Comparison of ENCODE assay signal across 8 cellular contexts in genomic region chr12:111598637-111599458, GRCh38. TPM values are rescaled to one million over a fixed set of nuclear protein-coding genes. Genes with fewer than 3 reads are reported as not detected.
DNase-seq lines count a peak whose midpoint lies in the region; ATAC-seq, FAIRE-seq and TF ChIP-seq lines count a peak whose summit lies in the region.

TSS of gene ATXN2 (minus strand) at chr12:111599315. CDS start at chr12:111599034, 281 bp downstream.

- ATAC-seq in GM21737 (IDR thresholded peaks at IDR 0.05; ENCODE audit: unreplicated experiment): peak; percentile 36
- ATAC-seq in K562: peak; percentile 12
- peak; percentile 79 to 85 for ATAC-seq in gastrocnemius medialis

- no TSS peak for BruUV-seq in K562 (replicated peaks; lab: Mats Ljungman, UMichigan)

- H3K4me1 ChIP-seq in K562 (replicated peaks in 1 of 2; ENCODE audit: control insufficient read depth in 2 of 2, insufficient read depth in 2 of 2, low read length in 2 of 2) (peaks cover 0 to 30% of the 10 kb centered on the region in 2 experiments; a peak in 4 of 5 replicates), gastrocnemius medialis (peaks cover 42% of the 10 kb centered on the region in 2 donors)

- in situ Hi-C loops in K562 (cut with MboI): no loop called here
- in situ Hi-C loops in gastrocnemius medialis (cut with MboI; ENCODE audit: low sequenced_read_pairs in 4 of 4): no loop called here

- DNase-seq in Daoy (ENCODE audit: low read depth): peak; percentile 79
- DNase-seq in K562 (ENCODE audit: extremely low read depth in 1 of 4, low spot score in 3 of 4): peak; percentile 81 to 94 (median 89)
- peak; percentile 40 to 53 for DNase-seq in gastrocnemius medialis
- DNase-seq in amniotic stem cell (lab: John Stamatoyannopoulos, UW): no peak

- peak within 1 kb of the TSS; percentile 85 for H3K4me3 Mint-ChIP-seq in T-helper 1 cell treated with Interleukin-12 subunit alpha and Interleukin-12 subunit beta and Interleukin-4 antibody, amounts not matched to agents 30 μg/mL and 1 μg/mL, for 36 hours

- H3K9me1 ChIP-seq in K562 (ENCODE audit: control insufficient read depth, insufficient read depth, low read length): no peaks in the 10 kb centered on the region

- TF ChIP-seq POLR2A in K562 (conservative IDR thresholded peaks at IDR 0.05) (no peak), gastrocnemius medialis (IDR thresholded peaks at IDR 0.05) (no peak)

- H4K20me1 ChIP-seq in K562 (replicated peaks; ENCODE audit: control insufficient read depth, insufficient read depth, low read length): peaks cover 30% of the 10 kb centered on the region

- peaks cover 22% of the 10 kb centered on the region for H3K4me1 Mint-ChIP-seq in T-helper 1 cell treated with Interleukin-12 subunit alpha and Interleukin-12 subunit beta and Interleukin-4 antibody, amounts not matched to agents 30 μg/mL and 1 μg/mL, for 36 hours (ENCODE audit: low read depth)

- peak within 1 kb of the TSS; percentile 86 to 98 for H3K9ac ChIP-seq in K562 (ENCODE audit: insufficient read depth in 1 of 2, low read depth in 2 of 2, low read length in 2 of 2)

- WGBS in K562 (ENCODE audit: insufficient coverage, low coverage, missing lambda C conversion rate): 1% methylated on average over 58 of the region's 120 CpGs

- H3K4me3 ChIP-seq in K562 (peak within 1 kb of the TSS; percentile 96), iPS-11a (ENCODE audit: low read depth, low read length) (peak within 1 kb of the TSS; percentile 85), gastrocnemius medialis (peak within 1 kb of the TSS; percentile 76 to 91 (median 82))

- H3K27ac ChIP-seq in KOPT-K1 (ENCODE audit: low read depth, low read length, poor library complexity, severe bottlenecking) (peak within 1 kb of the TSS; percentile 94), K562 (ENCODE audit: extremely low read depth, low read depth, low read length) (peak within 1 kb of the TSS; percentile 99), gastrocnemius medialis (peak within 1 kb of the TSS; percentile 92 to 98 (median 95))

- no peaks in the 10 kb centered on the region for H3K9me3 Mint-ChIP-seq in T-helper 1 cell treated with Interleukin-12 subunit alpha and Interleukin-12 subunit beta and Interleukin-4 antibody, amounts not matched to agents 30 μg/mL and 1 μg/mL, for 36 hours

- FAIRE-seq in K562 (lab: Jason Lieb, UNC): no peak

- intact Hi-C loops in K562 (cut with micrococcal nuclease) (loop anchor here (1.0 to 5.0 kb wide), 2 partner anchors 37 to 192 kb away; partner anchors contain the start of gene SH2B3), gastrocnemius medialis (cut with DNase I; ENCODE audit: low total_unique reads) (loop anchor here (1.0 to 5.0 kb wide), 2 partner anchors 88 to 230 kb away; partner anchors contain the start of genes ACAD10, BRAP and PHETA1)

- H3K9me3 ChIP-seq in KOPT-K1 (ENCODE audit: insufficient read depth, low read length, poor library complexity, severe bottlenecking): no peaks in the 10 kb centered on the region
- no peaks in the 10 kb centered on the region for H3K9me3 ChIP-seq in K562 (replicated peaks; ENCODE audit: control insufficient read depth, insufficient read depth, low read depth, low read length)
- H3K9me3 ChIP-seq in gastrocnemius medialis: no peaks in the 10 kb centered on the region

- peaks cover 3% of the 10 kb centered on the region for H3K36me3 Mint-ChIP-seq in T-helper 1 cell treated with Interleukin-12 subunit alpha and Interleukin-12 subunit beta and Interleukin-4 antibody, amounts not matched to agents 30 μg/mL and 1 μg/mL, for 36 hours (ENCODE audit: low read depth)

- H3K27ac Mint-ChIP-seq in T-helper 1 cell treated with Interleukin-12 subunit alpha and Interleukin-12 subunit beta and Interleukin-4 antibody, amounts not matched to agents 30 μg/mL and 1 μg/mL, for 36 hours: peak within 1 kb of the TSS; percentile 78

- no peak for TF ChIP-seq EP300 in K562 (IDR thresholded peaks at IDR 0.05; ENCODE audit: low read length)

- peaks cover 3% of the 10 kb centered on the region; the same call in 1 of the 2 replicates for H3K36me3 ChIP-seq in KOPT-K1 (ENCODE audit: insufficient read depth, low read length)
- H3K36me3 ChIP-seq in K562 (ENCODE audit: control insufficient read depth, insufficient read depth, low read length): peaks cover 12% of the 10 kb centered on the region; the same call in 1 of the 3 replicates
- H3K36me3 ChIP-seq in gastrocnemius medialis: no peaks in the 10 kb centered on the region

- TF ChIP-seq RAD21 in K562 (CRISPR knock-in tag; conservative IDR thresholded peaks at IDR 0.05 in 1 of 2, IDR thresholded peaks at IDR 0.05 in 1 of 2): no peak

- POLR2A ChIA-PET in K562 (lab: Yijun Ruan, JAX): interaction anchor here (0.6 to 0.7 kb wide), 3 partner anchors 36 to 102 kb away, joined by 3 to 4 read pairs (median 4); no protein-coding TSS in a partner anchor

- no peaks in the 10 kb centered on the region for H3K27me3 Mint-ChIP-seq in T-helper 1 cell treated with Interleukin-12 subunit alpha and Interleukin-12 subunit beta and Interleukin-4 antibody, amounts not matched to agents 30 μg/mL and 1 μg/mL, for 36 hours (ENCODE audit: low read depth)

- H3K4me2 ChIP-seq in K562 (ENCODE audit: insufficient read depth, low read length): peak within 1 kb of the TSS; percentile 96

- peaks cover 64% of the 10 kb centered on the region for H3K79me2 ChIP-seq in K562 (ENCODE audit: control insufficient read depth, insufficient read depth, low read length)

- no peak for TF ChIP-seq CTCF in K562 (IDR thresholded peaks at IDR 0.05 in 2 of 3, conservative IDR thresholded peaks at IDR 0.05 in 1 of 3; ENCODE audit: insufficient read depth in 2 of 3, low read depth in 1 of 3, low read length in 3 of 3)
- TF ChIP-seq CTCF in gastrocnemius medialis (IDR thresholded peaks at IDR 0.05 in 4 of 5, conservative IDR thresholded peaks at IDR 0.05 in 1 of 5): no peak

- H3K27me3 ChIP-seq in K562 (ENCODE audit: control insufficient read depth in 2 of 2, insufficient read depth in 2 of 2, low read length in 2 of 2) (no peaks in the 10 kb centered on the region), gastrocnemius medialis (no peaks in the 10 kb centered on the region)

- peak within 1 kb of the TSS; percentile 91 for H2AFZ ChIP-seq in K562 (ENCODE audit: low read depth, low read length)

- CTCF ChIA-PET in K562 (lab: Yijun Ruan, JAX; ENCODE audit: low intra/inter-chr PET ratio): no interaction called here

TF ChIP-seq in K562, 482 proteins besides CTCF, POLR2A, EP300 and RAD21 (continues in another document):
- TF ChIP-seq BHLHE40 (IDR thresholded peaks at IDR 0.05; ENCODE audit: low read length): no peak
- TF ChIP-seq EZH2 (IDR thresholded peaks at IDR 0.05; ENCODE audit: borderline replicate concordance, low read depth, low read length): no peak
- TF ChIP-seq U2AF1 (optimal IDR thresholded peaks at IDR 0.05; ENCODE audit: low read depth, low read length): peak; percentile 15
- no peak for TF ChIP-seq RUNX1 (IDR thresholded peaks at IDR 0.05; ENCODE audit: low read depth)
- peak; percentile 94; the same call in 1 of the 2 replicates for TF ChIP-seq ZNF395 (CRISPR knock-in tag; IDR thresholded peaks at IDR 0.05)
- peak; percentile 8; the same call in 1 of the 2 replicates for TF ChIP-seq FOXP1 (CRISPR knock-in tag; IDR thresholded peaks at IDR 0.05)
- no peak for TF ChIP-seq SRSF1 (IDR thresholded peaks at IDR 0.05; ENCODE audit: low read depth, low read length)
- no peak for TF ChIP-seq GTF2A2 (tag; IDR thresholded peaks at IDR 0.05)
- no peak for TF ChIP-seq MIER1 (IDR thresholded peaks at IDR 0.05; ENCODE audit: low read depth)
- TF ChIP-seq RBBP5 (IDR thresholded peaks at IDR 0.05; ENCODE audit: borderline replicate concordance, insufficient read depth, low read length, poor library complexity, severe bottlenecking): peak; percentile 12
- TF ChIP-seq ZNF778 (CRISPR knock-in tag; IDR thresholded peaks at IDR 0.05): no peak
- TF ChIP-seq HNRNPLL (IDR thresholded peaks at IDR 0.05; ENCODE audit: low read depth, low read length, poor library complexity, severe bottlenecking): no peak
- peak; percentile 14; the same call in 1 of the 2 replicates for TF ChIP-seq RB1 (IDR thresholded peaks at IDR 0.05; ENCODE audit: low read depth)
- TF ChIP-seq HMGN3 (IDR thresholded peaks at IDR 0.05; ENCODE audit: borderline replicate concordance, extremely low read depth, insufficient read length, low read depth, low read length): peak; percentile 41
- no peak for TF ChIP-seq RBFOX2 (IDR thresholded peaks at IDR 0.05; ENCODE audit: low read depth, low read length)

RNA-seq across cellular contexts. Expression of gene ATXN2, which starts in this region (rescaled TPM):
- 10.1 and 14.7 TPM in 2 replicates for total RNA-seq in Daoy (2014; rRNA removed; shearing (Covaris generic))
- total RNA-seq in K562 (2011; cell fraction: chromatin; rRNA removed; ENCODE audit: low replicate concordance): 189 and 381 TPM in 2 replicates
- 126 and 146 TPM in 2 replicates for total RNA-seq in K562 (2011; cell fraction: nucleolus; rRNA removed)
- 208 and 329 TPM in 2 replicates for total RNA-seq in K562 (2011; cell fraction: nucleoplasm; rRNA removed)
- total RNA-seq in K562 (2014; rRNA removed) (16.8 and 20.6 TPM in 2 replicates), K562 (2014; rRNA removed; fragmentation: Illumina TruSeq; extraction: Trizol) (40.5 and 45.5 TPM in 2 replicates), K562 (2015; rRNA removed; fragmentation: Illumina TruSeq; extraction: Trizol) (29.6 and 32.1 TPM in 2 replicates), K562 (2021) (66.3 and 67.8 TPM in 2 replicates), gastrocnemius medialis (10 to 100 TPM; 20.4 to 28.1 (median 22.2) TPM)
- polyA plus RNA-seq in K562 (2011; rRNA removed) (25.2 and 42.0 TPM in 2 replicates), K562 (2014; fragmentation: Illumina TruSeq; extraction: Trizol) (48.7 and 65.7 TPM in 2 replicates), K562 (2014; fragmentation: Nextera tagmentation; extraction: Ambion mirVana) (10 to 100 TPM; 20.1 to 21.7 TPM), K562 (2014; rRNA removed) (28.7 and 29.3 TPM in 2 replicates)
- 43.2 and 49.1 TPM in 2 replicates for polyA plus RNA-seq in K562 (2011; cell fraction: cytosol; rRNA removed)
- polyA plus RNA-seq in K562 (2011; cell fraction: nucleus; rRNA removed): 165 and 220 TPM in 2 replicates
- 41.1 and 48.9 TPM in 2 replicates for polyA plus RNA-seq in K562 (2012)
- polyA minus RNA-seq in K562 (2011; rRNA and poly(A)+ RNA removed): 74.8 and 77.5 TPM in 2 replicates
- 47.8 and 71.2 TPM in 2 replicates for polyA minus RNA-seq in K562 (2011; cell fraction: cytosol; rRNA and poly(A)+ RNA removed)
- 55.2 and 75.5 TPM in 2 replicates for polyA minus RNA-seq in K562 (2011; cell fraction: nucleus; rRNA and poly(A)+ RNA removed)

Comparison
In these comparisons a context has a peak if more than half of its experiments do, and no peak if none do; other contexts are left out.
1. ATAC-seq: peak in every context shown above with its lines; median percentile 82 in gastrocnemius medialis; 36 in GM21737; 12 in K562.